ENCODE assay signal across 10 cellular contexts in the genomic region with DNA sequence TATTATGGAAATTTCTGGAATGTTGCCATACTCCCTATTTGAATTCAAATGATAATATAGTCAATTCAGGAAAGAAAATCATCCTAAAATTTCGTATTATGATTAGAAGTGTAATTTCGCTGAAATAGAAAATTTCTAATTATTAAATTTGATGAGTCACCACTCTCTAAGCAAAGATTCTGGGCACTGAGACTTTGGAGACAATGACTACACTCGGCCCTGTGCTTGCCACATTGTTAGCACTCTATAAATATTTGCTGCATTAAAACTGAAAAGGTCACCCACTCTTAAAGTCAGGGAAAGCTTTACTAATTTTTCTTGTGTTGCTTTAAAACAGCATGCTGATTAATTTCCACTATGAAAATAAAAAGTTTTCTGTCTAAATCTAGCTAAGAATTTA.
A peak's percentile ranks its signal among the peaks of the same experiment; 100 is the strongest.
DNase-seq lines count a peak whose midpoint lies in the region; ATAC-seq and TF ChIP-seq lines count a peak whose summit lies in the region.
"Had no signal": no experiment of that assay in that cellular context is flagged by ENCODE, and none has a peak within 500 bp of the region (broad histone marks: within the 10 kb centered on the region; RNA-seq: fewer than 3 reads in every experiment).

No MANE protein-coding gene starts in this region.

- H3K27ac ChIP-seq in KOPT-K1 (ENCODE audit: low read depth, low read length, poor library complexity, severe bottlenecking) (peak overlapping the region; percentile 48), Peyer's patch (peak overlapping the region in 1 of 4 donors; percentile 15)
- H3K27ac ChIP-seq: pancreas had no signal

- no peak for TF ChIP-seq CTCF in Peyer's patch (IDR thresholded peaks at IDR 0.05)

- no peak for TF ChIP-seq POLR2A in Peyer's patch (IDR thresholded peaks at IDR 0.05)

- peaks cover 0 to 4% (median 2%) of the 10 kb centered on the region in 3 donors for H3K27me3 Mint-ChIP-seq in immature natural killer cell (ENCODE audit: low read depth in 3 of 3)

- H3K4me3 Mint-ChIP-seq in immature natural killer cell: peak overlapping the region; percentile 83 to 88 (median 84)

- H3K4me1 ChIP-seq in Peyer's patch: peaks cover 0 to 5% (median 0%) of the 10 kb centered on the region in 4 donors

- peak; percentile 22 for ATAC-seq in GM18498 (IDR thresholded peaks at IDR 0.05; ENCODE audit: unreplicated experiment)
- peak; percentile 7 for ATAC-seq in GM21529 (IDR thresholded peaks at IDR 0.05; ENCODE audit: unreplicated experiment)
- ATAC-seq: pancreas had no signal

- no peak for DNase-seq in immature natural killer cell
- no peak for DNase-seq in NOMO-1 treated with dmso at 0.1 percent for 144 hours (lab: John Stamatoyannopoulos, UW; ENCODE audit: unreplicated experiment)
- no peak for DNase-seq in Peyer's patch
- DNase-seq in NCI-H2227 (lab: John Stamatoyannopoulos, UW; ENCODE audit: unreplicated experiment): no peak
- DNase-seq in GOT3 (lab: John Stamatoyannopoulos, UW): no peak
- DNase-seq: pancreas, RPMI8226 had no signal

- H3K9me3 ChIP-seq in KOPT-K1 (ENCODE audit: insufficient read depth, low read length, poor library complexity, severe bottlenecking) (no peaks in the 10 kb centered on the region), Peyer's patch (no peaks in the 10 kb centered on the region)
- H3K9me3 ChIP-seq: pancreas had no signal

- H3K27me3 ChIP-seq in Peyer's patch: no peaks in the 10 kb centered on the region
- H3K27me3 ChIP-seq: pancreas had no signal

- H3K36me3 ChIP-seq in KOPT-K1 (ENCODE audit: insufficient read depth, low read length) (no peaks in the 10 kb centered on the region), Peyer's patch (no peaks in the 10 kb centered on the region)
- H3K36me3 ChIP-seq: pancreas had no signal

- no peaks in the 10 kb centered on the region for H3K36me3 Mint-ChIP-seq in immature natural killer cell

- peaks cover 20 to 30% of the 10 kb centered on the region in 2 donors for H3K4me1 Mint-ChIP-seq in immature natural killer cell

- no peak overlapping the region for H3K4me3 ChIP-seq in Peyer's patch
- H3K4me3 ChIP-seq: pancreas had no signal

- H3K27ac Mint-ChIP-seq in immature natural killer cell: peak overlapping the region in 5 of 6 donors; percentile 45 to 90 (median 71)

- H3K9me3 Mint-ChIP-seq in immature natural killer cell: no peaks in the 10 kb centered on the region
